Comparison of ENCODE assay signal across 30 cellular contexts in the genomic region with DNA sequence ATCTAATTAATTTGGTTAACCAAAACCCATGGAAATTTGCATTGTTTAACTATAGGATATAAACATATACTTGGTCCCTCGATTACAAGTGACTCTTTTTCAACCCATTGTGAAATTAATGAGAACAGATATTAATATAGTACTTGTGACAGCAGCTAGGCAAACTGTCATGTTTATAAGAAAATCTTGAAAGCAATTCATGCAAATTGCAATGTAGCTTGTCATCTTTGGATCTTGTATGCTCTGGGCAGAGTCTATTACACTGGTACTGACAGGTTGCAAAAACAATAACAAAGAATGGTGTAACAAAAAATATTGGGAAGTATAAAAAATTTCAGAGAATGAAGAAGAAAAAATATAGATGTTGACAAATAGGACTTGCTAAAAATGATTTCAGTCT.
"Had no signal": no experiment of that assay in that cellular context is flagged by ENCODE, and none has a peak within 500 bp of the region (broad histone marks: within the 10 kb centered on the region; RNA-seq: fewer than 3 reads in every experiment).

No MANE protein-coding gene starts in this region.

- H3K4me1 Mint-ChIP-seq: activated B cell treated with CpG ODN at 0.5 μM for 24 hours; activated naive CD4-positive, alpha-beta T cell treated with anti-CD3 and anti-CD28 coated beads, Interleukin-2, amount 50 U/mL, for 24 hours; activated naive CD8-positive, alpha-beta T cell treated with anti-CD3 and anti-CD28 coated beads, Interleukin-2, amount 10 ng/mL, durations not matched to agents 7 days and 5 days; activated T-helper 17 cell treated with anti-CD3 and anti-CD28 coated beads, Interleukin-2, amount 50 U/mL, for 72 hours; central memory CD8-positive, alpha-beta T cell; T-helper 17 cell had no signal

- H3K27me3 Mint-ChIP-seq: activated B cell treated with CpG ODN at 0.5 μM for 24 hours; activated CD8-positive, alpha-beta T cell treated with anti-CD3 and anti-CD28 coated beads for 36 hours; activated naive CD4-positive, alpha-beta T cell treated with anti-CD3 and anti-CD28 coated beads, Interleukin-2, amount 50 U/mL, for 24 hours; activated naive CD8-positive, alpha-beta T cell treated with anti-CD3 and anti-CD28 coated beads, Interleukin-2, amount 10 ng/mL, durations not matched to agents 7 days and 5 days; activated T-helper 17 cell treated with anti-CD3 and anti-CD28 coated beads, Interleukin-2, amount 50 U/mL, for 72 hours; central memory CD8-positive, alpha-beta T cell; dendritic cell treated with granulocyte-macrophage colony-stimulating factor and Interleukin-4, amounts not matched to agents 40 ng/mL and 50 ng/mL, for 4 days; effector memory CD8-positive, alpha-beta T cell; T-helper 17 cell had no signal

- ATAC-seq: activated CD4-positive, CD25-positive, alpha-beta regulatory T cell treated with anti-CD3 and anti-CD28 coated beads, Interleukin-2, amount 50 U/mL, for 24 hours; activated CD8-positive, alpha-beta T cell treated with anti-CD3 and anti-CD28 coated beads for 36 hours; activated T-cell treated with anti-CD3 and anti-CD28 coated beads, Interleukin-2, amount 50 U/mL, for 4 hours; activated T-helper 17 cell treated with anti-CD3 and anti-CD28 coated beads, Interleukin-2, amount 50 U/mL, for 72 hours; effector memory CD8-positive, alpha-beta T cell; foreskin keratinocyte; gastrocnemius medialis; heart left ventricle; T-helper 17 cell had no signal

- H3K27ac Mint-ChIP-seq: activated B cell treated with CpG ODN at 0.5 μM for 24 hours; activated CD8-positive, alpha-beta T cell treated with anti-CD3 and anti-CD28 coated beads for 36 hours; activated naive CD4-positive, alpha-beta T cell treated with anti-CD3 and anti-CD28 coated beads, Interleukin-2, amount 50 U/mL, for 24 hours; activated naive CD8-positive, alpha-beta T cell treated with anti-CD3 and anti-CD28 coated beads, Interleukin-2, amount 10 ng/mL, durations not matched to agents 7 days and 5 days; activated T-helper 17 cell treated with anti-CD3 and anti-CD28 coated beads, Interleukin-2, amount 50 U/mL, for 72 hours; dendritic cell treated with granulocyte-macrophage colony-stimulating factor and Interleukin-4, amounts not matched to agents 40 ng/mL and 50 ng/mL, for 4 days; effector memory CD8-positive, alpha-beta T cell; T-helper 17 cell; T-helper 2 cell treated with Interferon-gamma antibody and Interleukin-4, amounts not matched to agents 5 μg/mL and 100 μg/mL, for 36 hours had no signal

- DNase-seq: activated B cell treated with CpG ODN at 0.5 μM for 24 hours; activated CD4-positive, alpha-beta T cell treated with anti-CD3 and anti-CD28 coated beads for 48 hours; activated CD4-positive, alpha-beta T cell treated with anti-CD3 and anti-CD28 coated beads, Interleukin-2, amount 50 U/mL, for 1 hour; activated CD4-positive, alpha-beta T cell treated with anti-CD3 and anti-CD28 coated beads, Interleukin-2, amount 50 U/mL, for 48 hours; activated CD8-positive, alpha-beta memory T cell treated with anti-CD3 and anti-CD28 coated beads for 24 hours; activated CD8-positive, alpha-beta T cell treated with anti-CD3 and anti-CD28 coated beads for 36 hours; activated effector memory CD4-positive, alpha-beta T cell treated with Interleukin-2 at 50 U/mL for 16 hours; activated gamma-delta T cell treated with Interleukin-2 at 50 U/mL for 16 hours; activated naive CD4-positive, alpha-beta T cell treated with Interleukin-2 at 50 U/mL for 16 hours; activated naive CD8-positive, alpha-beta T cell treated with anti-CD3 and anti-CD28 coated beads, Interleukin-2, amount 10 ng/mL, durations not matched to agents 7 days and 5 days; activated T-cell treated with anti-CD3 and anti-CD28 coated beads, Interleukin-2, amount 50 U/mL, for 4 hours; amniotic stem cell; anterior cingulate cortex; brain microvascular endothelial cell; dorsolateral prefrontal cortex; effector memory CD8-positive, alpha-beta T cell; erythroblast; foreskin keratinocyte; gastrocnemius medialis; glutamatergic neuron; heart left ventricle; T-helper 17 cell; T1000; WERI-Rb-1 had no signal

- H3K36me3 Mint-ChIP-seq: activated naive CD4-positive, alpha-beta T cell treated with anti-CD3 and anti-CD28 coated beads, Interleukin-2, amount 50 U/mL, for 24 hours; activated naive CD8-positive, alpha-beta T cell treated with anti-CD3 and anti-CD28 coated beads, Interleukin-2, amount 10 ng/mL, durations not matched to agents 7 days and 5 days had no signal

- H3K4me3 Mint-ChIP-seq: activated B cell treated with CpG ODN at 0.5 μM for 24 hours; activated CD8-positive, alpha-beta T cell treated with anti-CD3 and anti-CD28 coated beads for 36 hours; activated naive CD4-positive, alpha-beta T cell treated with anti-CD3 and anti-CD28 coated beads, Interleukin-2, amount 50 U/mL, for 24 hours; activated naive CD8-positive, alpha-beta T cell treated with anti-CD3 and anti-CD28 coated beads, Interleukin-2, amount 10 ng/mL, durations not matched to agents 7 days and 5 days; activated T-cell treated with anti-CD3 and anti-CD28 coated beads, Interleukin-2, amount 50 U/mL, for 4 hours; activated T-helper 17 cell treated with anti-CD3 and anti-CD28 coated beads, Interleukin-2, amount 50 U/mL, for 72 hours; central memory CD8-positive, alpha-beta T cell; dendritic cell treated with granulocyte-macrophage colony-stimulating factor and Interleukin-4, amounts not matched to agents 40 ng/mL and 50 ng/mL, for 4 days; effector memory CD8-positive, alpha-beta T cell; T-helper 17 cell; T-helper 2 cell treated with Interferon-gamma antibody and Interleukin-4, amounts not matched to agents 5 μg/mL and 100 μg/mL, for 36 hours had no signal
